Comparison of ENCODE assay signal across 29 cellular contexts in genomic region chr16:79359082-79359481, GRCh38.
"Had no signal": no experiment of that assay in that cellular context is flagged by ENCODE, and none has a peak within 500 bp of the region (broad histone marks: within the 10 kb centered on the region; RNA-seq: fewer than 3 reads in every experiment).

No MANE protein-coding gene starts in this region.

- H3K27me3 ChIP-seq: neural progenitor cell, ovary, right lobe of liver, sigmoid colon, suprapubic skin, testis, transverse colon, upper lobe of right lung, uterus had no signal

- H3K9me3 ChIP-seq: ovary, psoas muscle, right lobe of liver, suprapubic skin, testis, tibial artery, transverse colon, upper lobe of right lung, uterus had no signal

- H3K4me3 ChIP-seq: neural progenitor cell, ovary, psoas muscle, right lobe of liver, sigmoid colon, suprapubic skin, testis, tibial artery, transverse colon, upper lobe of right lung, uterus had no signal

- ATAC-seq: natural killer cell; psoas muscle; right lobe of liver; stimulated activated memory B cell treated with anti-CD40 and anti-IgM and Interleukin-4, amounts not matched to agents 10 μg/mL and 1 μg/mL and 100 μg/mL, for 72 hours; stimulated activated naive CD8-positive, alpha-beta T cell treated with anti-CD3 and anti-CD28 coated beads, Interleukin-15, amount 100 ng/mL, for 72 hours; stimulated activated naive CD8-positive, alpha-beta T cell treated with anti-CD3 and anti-CD28 coated beads, Interleukin-15, Interleukin-2, amounts not matched to agents 100 U/mL and 50 U/mL, for 24 hours; upper lobe of right lung had no signal

- H3K4me3 Mint-ChIP-seq: natural killer cell; nephron; neural progenitor cell; stimulated activated memory B cell treated with anti-CD40 and anti-IgM and Interleukin-4, amounts not matched to agents 10 μg/mL and 1 μg/mL and 100 μg/mL, for 72 hours; stimulated activated naive CD8-positive, alpha-beta T cell treated with anti-CD3 and anti-CD28 coated beads, Interleukin-15, amount 100 ng/mL, for 72 hours; type B pancreatic cell had no signal

- H3K36me3 Mint-ChIP-seq: natural killer cell; neural progenitor cell; stimulated activated memory B cell treated with anti-CD40 and anti-IgM and Interleukin-4, amounts not matched to agents 10 μg/mL and 1 μg/mL and 100 μg/mL, for 72 hours; type B pancreatic cell had no signal

- H3K79me2 ChIP-seq: parathyroid adenoma had no signal

- H3K9me3 Mint-ChIP-seq: natural killer cell; stimulated activated memory B cell treated with anti-CD40 and anti-IgM and Interleukin-4, amounts not matched to agents 10 μg/mL and 1 μg/mL and 100 μg/mL, for 72 hours; stimulated activated naive CD8-positive, alpha-beta T cell treated with anti-CD3 and anti-CD28 coated beads, Interleukin-15, amount 100 ng/mL, for 72 hours; type B pancreatic cell had no signal

- H3K4me2 ChIP-seq: neural progenitor cell had no signal

- H3K4me1 Mint-ChIP-seq: nephron; stimulated activated memory B cell treated with anti-CD40 and anti-IgM and Interleukin-4, amounts not matched to agents 10 μg/mL and 1 μg/mL and 100 μg/mL, for 72 hours; stimulated activated naive CD8-positive, alpha-beta T cell treated with anti-CD3 and anti-CD28 coated beads, Interleukin-15, amount 100 ng/mL, for 72 hours had no signal

- H3K27ac Mint-ChIP-seq: natural killer cell; nephron; neural progenitor cell; progenitor cell of endocrine pancreas; stimulated activated memory B cell treated with anti-CD40 and anti-IgM and Interleukin-4, amounts not matched to agents 10 μg/mL and 1 μg/mL and 100 μg/mL, for 72 hours; stimulated activated naive CD8-positive, alpha-beta T cell treated with anti-CD3 and anti-CD28 coated beads, Interleukin-15, amount 100 ng/mL, for 72 hours; type B pancreatic cell had no signal

- DNase-seq: natural killer cell; occipital lobe; ovary; posterior cingulate gyrus; psoas muscle; right cardiac atrium; right lobe of liver; sigmoid colon; small intestine; stimulated activated CD4-positive, alpha-beta T cell treated with anti-CD3 and anti-CD28 coated beads, Interleukin-15, amount 100 ng/mL, for 24 hours; stimulated activated CD4-positive, alpha-beta T cell treated with anti-CD3 and anti-CD28 coated beads, Interleukin-2, amount 100 ng/mL, for 24 hours; stimulated activated CD4-positive, alpha-beta T cell treated with anti-CD3 and anti-CD28 coated beads, Interleukin-2, amount 100 ng/mL, for 48 hours; stimulated activated CD4-positive, alpha-beta T cell treated with anti-CD3 and anti-CD28 coated beads, Interleukin-4, amount 100 ng/mL, for 24 hours; stimulated activated naive CD4-positive, alpha-beta T cell; stimulated activated naive CD8-positive, alpha-beta T cell treated with anti-CD3 and anti-CD28 coated beads, Interleukin-15, amount 100 ng/mL, for 72 hours; stimulated activated naive CD8-positive, alpha-beta T cell treated with anti-CD3 and anti-CD28 coated beads, Interleukin-15, Interleukin-2, amounts not matched to agents 100 U/mL and 50 U/mL, for 24 hours; substantia nigra; testis; tibial artery; transverse colon; upper lobe of right lung; uterus had no signal

- H3K9ac ChIP-seq: neural progenitor cell, parathyroid adenoma had no signal

- H3K4me1 ChIP-seq: neural progenitor cell, right lobe of liver, sigmoid colon, tibial artery, transverse colon, upper lobe of right lung, uterus had no signal

- H3K36me3 ChIP-seq: neural progenitor cell, ovary, right lobe of liver, sigmoid colon, suprapubic skin, tibial artery, transverse colon, upper lobe of right lung, uterus had no signal

- H2AFZ ChIP-seq: neural progenitor cell, parathyroid adenoma had no signal

- H3K27ac ChIP-seq: neural progenitor cell, ovary, parathyroid adenoma, psoas muscle, right lobe of liver, sigmoid colon, suprapubic skin, testis, tibial artery, transverse colon, upper lobe of right lung, uterus had no signal
